26 cellular contexts compared by ENCODE assay signal in genomic region chr2:241724975-241725870, GRCh38. TPM values are rescaled to one million over a fixed set of nuclear protein-coding genes. Genes with fewer than 3 reads are reported as not detected.
DNase-seq lines count a peak whose midpoint lies in the region; TF ChIP-seq lines count a peak whose summit lies in the region.
"Had no signal": no experiment of that assay in that cellular context is flagged by ENCODE, and none has a peak within 500 bp of the region (broad histone marks: within the 10 kb centered on the region; RNA-seq: fewer than 3 reads in every experiment).

No MANE protein-coding gene starts in this region.

- H3K4me3 ChIP-seq in BLaER1, result no peak overlapping the region

- H3T11ph ChIP-seq in H9 (ENCODE audit: low read length), result no peak overlapping the region

- DNase-seq in H9 (no peak), NCI-H1105 treated with DMSO at 0.1 percent for 48 hours (lab: John Stamatoyannopoulos, UW) (peak; percentile 22), iPS-NIHi11 (ENCODE audit: low spot score) (peak; percentile 23), T-helper 1 cell (no peak), immature natural killer cell (no peak), NCI-H82 (lab: John Stamatoyannopoulos, UW) (no peak), SK-N-DZ (ENCODE audit: low spot score) (no peak)
- DNase-seq: HCEC 1CT, NCI-H1048, NCI-H187 treated with DMSO at 0.1 percent for 48 hours, NCI-H524, small intestine, T1000, trophoblast cell had no signal

- H2BK12ac ChIP-seq in H9 (ENCODE audit: insufficient read length, low read depth, low read length), result no peak overlapping the region

- no peak overlapping the region for H2BK120ac ChIP-seq in H9 (ENCODE audit: low read depth, low read length, poor library complexity, severe bottlenecking)

- H3K23me2 ChIP-seq in H9 (ENCODE audit: insufficient read length, low read depth, low read length, poor library complexity, severe bottlenecking), result no peaks in the 10 kb centered on the region

- no peaks in the 10 kb centered on the region for H3K27me3 ChIP-seq in BLaER1
- H3K27me3 ChIP-seq in H9 (ENCODE audit: insufficient read depth, low read length), result no peaks in the 10 kb centered on the region

- no peak overlapping the region for H3K9ac ChIP-seq in BLaER1
- H3K9ac ChIP-seq in H9 (ENCODE audit: extremely low read depth, insufficient read length, low read length), result no peak overlapping the region
- H3K9ac ChIP-seq: KMS-11 had no signal

- no peaks in the 10 kb centered on the region for H3K27me3 Mint-ChIP-seq in H9 (ENCODE audit: low read depth)
- H3K27me3 Mint-ChIP-seq in immature natural killer cell (ENCODE audit: low read depth in 3 of 3), result peaks cover 0 to 4% (median 0%) of the 10 kb centered on the region in 3 donors
- H3K27me3 Mint-ChIP-seq: B cell; naive thymus-derived CD8-positive, alpha-beta T cell had no signal

- H3K27ac Mint-ChIP-seq in H9, result peak overlapping the region in 2 of 3 experiments; percentile 70 to 77; a peak in 1 of 7 replicates
- H3K27ac Mint-ChIP-seq in immature natural killer cell, result no peak overlapping the region
- H3K27ac Mint-ChIP-seq: activated naive CD4-positive, alpha-beta T cell treated with anti-CD3 and anti-CD28 coated beads for 36 hours; activated T-cell treated with anti-CD3 and anti-CD28 coated beads, Interleukin-2, amount 50 U/mL, for 72 hours; B cell; mesothelial cell of epicardium; WTC11 had no signal

- no peaks in the 10 kb centered on the region for H3K79me1 ChIP-seq in H9 (ENCODE audit: insufficient read depth, low read depth, low read length, poor library complexity, severe bottlenecking)

- no CpG with 5 or more reads among the region's 76 CpGs for WGBS in H9 (ENCODE audit: extremely low coverage, insufficient read length, low lambda C conversion rate)

- H4K20me1 ChIP-seq in BLaER1, result no peaks in the 10 kb centered on the region; the same call in none of the 2 replicates
- H4K20me1 ChIP-seq in H9 (ENCODE audit: control insufficient read depth, insufficient read depth, insufficient read length), result no peaks in the 10 kb centered on the region

- H3K23ac ChIP-seq in H9 (ENCODE audit: insufficient read length, low read depth, low read length), result no peak overlapping the region

- no peak overlapping the region for H2BK15ac ChIP-seq in H9 (ENCODE audit: low read depth, low read length)

- H3K4me2 ChIP-seq in BLaER1 (peak overlapping the region; percentile 65), H9 (ENCODE audit: insufficient read depth, insufficient read length, low read length) (no peak overlapping the region)
- H3K4me2 ChIP-seq: KMS-11 had no signal

- no peak overlapping the region for H4K91ac ChIP-seq in H9 (ENCODE audit: insufficient read length, low read depth, low read length)

- H2BK5ac ChIP-seq in H9 (ENCODE audit: insufficient read length, low read length), result no peak overlapping the region

- no peak for TF ChIP-seq CTCF in H9 (conservative IDR thresholded peaks at IDR 0.05)

- H3K27ac ChIP-seq in BLaER1 (no peak overlapping the region), H9 (ENCODE audit: insufficient read length, low read depth, low read length) (no peak overlapping the region)
- H3K27ac ChIP-seq: KMS-11 had no signal

- no peak overlapping the region for H2BK20ac ChIP-seq in H9 (ENCODE audit: low read depth, low read length, poor library complexity, severe bottlenecking)

- no peak overlapping the region for H4K8ac ChIP-seq in H9 (replicated peaks; ENCODE audit: insufficient read length, low read depth, low read length)

- H3K14ac ChIP-seq in H9 (ENCODE audit: insufficient read depth, low read length), result no peak overlapping the region

- H3K4me1 Mint-ChIP-seq in H9 (0 out of 4 replicates have a peak, but pooled peaks cover 0 to 2% of the 10 kb centered on the region in 2 experiments), immature natural killer cell (no peaks in the 10 kb centered on the region)
- H3K4me1 Mint-ChIP-seq: mesothelial cell of epicardium, WTC11 had no signal

- H3K18ac ChIP-seq in H9 (ENCODE audit: insufficient read length, low read depth, low read length), result no peak overlapping the region

- peaks cover 39 to 66% (median 60%) of the 10 kb centered on the region in 3 experiments for H3K36me3 Mint-ChIP-seq in H9 (ENCODE audit: insufficient read depth in 1 of 3, low read depth in 3 of 3)
- peaks cover 0 to 13% (median 9%) of the 10 kb centered on the region in 3 donors for H3K36me3 Mint-ChIP-seq in immature natural killer cell

- no peak overlapping the region for H3K4ac ChIP-seq in H9 (ENCODE audit: low read depth, low read length)

- H3K4me1 ChIP-seq in BLaER1 (peaks cover 78% of the 10 kb centered on the region), H9 (ENCODE audit: insufficient read depth, low read length) (no peaks in the 10 kb centered on the region)

- H4K5ac ChIP-seq in H9 (ENCODE audit: insufficient read length, low read depth, low read length), result no peak overlapping the region

- H3K4me3 Mint-ChIP-seq in H9, result no peak overlapping the region
- no peak overlapping the region for H3K4me3 Mint-ChIP-seq in immature natural killer cell
- H3K4me3 Mint-ChIP-seq: activated naive CD4-positive, alpha-beta T cell treated with anti-CD3 and anti-CD28 coated beads for 36 hours; activated T-cell treated with anti-CD3 and anti-CD28 coated beads, Interleukin-2, amount 50 U/mL, for 72 hours; B cell; mesothelial cell of epicardium; WTC11 had no signal

- no peak overlapping the region for H2AK5ac ChIP-seq in H9 (ENCODE audit: insufficient read length, low read length)

- H3K9me3 ChIP-seq in BLaER1 (peaks cover 27% of the 10 kb centered on the region), H9 (ENCODE audit: control insufficient read depth, low read depth, low read length) (peaks cover 9% of the 10 kb centered on the region)

- H3K56ac ChIP-seq in H9 (ENCODE audit: insufficient read length, low read depth, low read length), result no peak overlapping the region

- no peak overlapping the region for H2AFZ ChIP-seq in H9 (ENCODE audit: low read length)

- peaks cover 60% of the 10 kb centered on the region for H3K36me3 ChIP-seq in BLaER1

- no peaks in the 10 kb centered on the region for H3K79me2 ChIP-seq in H9 (ENCODE audit: insufficient read depth, low read length)

- H3K9me3 Mint-ChIP-seq in H9, result peaks cover 20 to 26% of the 10 kb centered on the region in 2 experiments
- no peaks in the 10 kb centered on the region for H3K9me3 Mint-ChIP-seq in immature natural killer cell
- H3K9me3 Mint-ChIP-seq: activated T-cell treated with anti-CD3 and anti-CD28 coated beads, Interleukin-2, amount 50 U/mL, for 72 hours had no signal

RNA-seq across cellular contexts. Expression of gene D2HGDH, which starts 9.2 kb away (rescaled TPM):
- 10.0 TPM in 2 replicates for total RNA-seq in H9 (2021)
- polyA plus RNA-seq in immature natural killer cell, result 1 to 10 TPM in 2 of 3 donors, under 1 TPM in 1; 0.49 to 2.9 (median 1.5) TPM
- polyA plus RNA-seq in SK-N-DZ (2014; cell fraction: cytosol; rRNA removed), result 19.1 and 20.4 TPM in 2 replicates
- 84.9 and 94.0 TPM in 2 replicates for polyA plus RNA-seq in SK-N-DZ (2014; cell fraction: nucleus; rRNA removed)

RNA-seq across cellular contexts. Expression of gene ING5, which starts 23.4 kb away (rescaled TPM):
- 60.4 and 66.0 TPM in 2 replicates for total RNA-seq in H9 (2021)
- 1 to 10 TPM; 6.9 to 7.9 (median 7.7) TPM for polyA plus RNA-seq in immature natural killer cell
- 40.7 and 62.3 TPM in 2 replicates for polyA plus RNA-seq in SK-N-DZ (2014; cell fraction: cytosol; rRNA removed)
- 96.6 and 142 TPM in 2 replicates for polyA plus RNA-seq in SK-N-DZ (2014; cell fraction: nucleus; rRNA removed)

RNA-seq across cellular contexts. Expression of gene DTYMK, which starts 38.6 kb away (rescaled TPM):
- total RNA-seq in H9 (2021), result 75.6 and 76.0 TPM in 2 replicates
- 10 to 100 TPM; 43.8 to 60.3 (median 51.0) TPM for polyA plus RNA-seq in immature natural killer cell
- 131 and 155 TPM in 2 replicates for polyA plus RNA-seq in SK-N-DZ (2014; cell fraction: cytosol; rRNA removed)
- 110 and 133 TPM in 2 replicates for polyA plus RNA-seq in SK-N-DZ (2014; cell fraction: nucleus; rRNA removed)

RNA-seq across cellular contexts. Expression of gene GAL3ST2, which starts 51.4 kb away (rescaled TPM):
- 0.33 and 0.37 TPM in 2 replicates for total RNA-seq in H9 (2021)
- not detected for polyA plus RNA-seq in immature natural killer cell
- 0.34 and 2.9 TPM in 2 replicates for polyA plus RNA-seq in SK-N-DZ (2014; cell fraction: cytosol; rRNA removed)
- polyA plus RNA-seq in SK-N-DZ (2014; cell fraction: nucleus; rRNA removed), result 3.1 and 5.4 TPM in 2 replicates
- total RNA-seq: activated naive CD4-positive, alpha-beta T cell treated with anti-CD3 and anti-CD28 coated beads for 36 hours; B cell; glomerular endothelial cell; HT1080; naive thymus-derived CD8-positive, alpha-beta T cell; RPMI7951 had no signal
- polyA plus RNA-seq: keratinocyte; naive thymus-derived CD8-positive, alpha-beta T cell had no signal

Comparison
In these comparisons a context has a peak if more than half of its experiments do, and no peak if none do; other contexts are left out.
1. DNase-seq: peak in NCI-H1105 treated with DMSO at 0.1 percent for 48 hours (single experiment) and iPS-NIHi11 (single experiment); none in H9 (single experiment), T-helper 1 cell (0 of 5), immature natural killer cell (0 of 3), NCI-H82 (single experiment) and SK-N-DZ (single experiment).
2. H3K27ac Mint-ChIP-seq: peak in H9 (2 of 3); none in immature natural killer cell (0 of 6).